9 cellular contexts compared by ENCODE assay signal in the genomic region with DNA sequence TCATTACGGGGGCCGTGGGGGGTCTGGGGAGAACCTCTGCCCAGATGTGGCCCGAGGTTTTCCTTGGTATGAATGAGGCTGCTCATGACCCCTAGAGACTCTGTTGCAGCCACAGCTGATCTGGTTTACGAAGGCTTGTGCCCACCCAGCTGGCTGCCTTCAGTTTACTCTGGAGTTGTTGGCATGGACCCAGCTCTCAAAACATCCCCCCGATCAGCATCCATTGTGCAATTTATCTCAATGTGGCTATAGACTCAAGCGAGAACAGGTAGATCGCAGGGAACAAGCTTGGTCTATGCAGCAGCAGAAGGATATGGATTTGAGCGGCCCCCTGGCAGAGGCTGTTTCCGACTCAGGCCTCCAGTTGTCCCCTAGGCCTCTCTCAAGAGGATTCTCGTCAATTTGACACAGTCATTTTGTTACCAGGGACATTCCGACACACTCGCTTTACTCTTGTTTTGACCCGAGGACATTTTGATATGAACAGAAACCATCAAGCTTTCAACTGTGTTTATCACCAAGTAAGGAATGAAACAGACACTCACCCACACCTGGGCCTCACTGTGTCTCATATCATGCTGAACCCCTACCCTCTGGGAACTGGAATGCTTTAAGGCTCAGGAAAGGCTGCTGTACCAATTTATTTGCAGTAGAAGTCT.
DNase-seq lines count a peak whose midpoint lies in the region; ATAC-seq, FAIRE-seq and TF ChIP-seq lines count a peak whose summit lies in the region.
"Had no signal": no experiment of that assay in that cellular context is flagged by ENCODE, and none has a peak within 500 bp of the region (broad histone marks: within the 10 kb centered on the region; RNA-seq: fewer than 3 reads in every experiment).

No MANE protein-coding gene starts in this region.

- H3K9me3 Mint-ChIP-seq in immature natural killer cell (peaks cover 0 to 2% (median 0%) of the 10 kb centered on the region in 6 donors), type B pancreatic cell (no peaks in the 10 kb centered on the region)

- H3K9me3 ChIP-seq in left lung: peaks cover 0 to 5% of the 10 kb centered on the region in 2 donors

- intact Hi-C loops in left lung (cut with DNase I): no loop called here

- H3K36me3 Mint-ChIP-seq in immature natural killer cell (peaks cover 0 to 4% (median 1%) of the 10 kb centered on the region in 3 donors), type B pancreatic cell (no peaks in the 10 kb centered on the region)

- peak; percentile 95 for FAIRE-seq in GM18507 (lab: Jason Lieb, UNC)

- no peaks in the 10 kb centered on the region for H3K36me3 ChIP-seq in left lung

- TF ChIP-seq CTCF in left lung (IDR thresholded peaks at IDR 0.05) (no peak), type B pancreatic cell (conservative IDR thresholded peaks at IDR 0.05) (no peak)

- no peaks in the 10 kb centered on the region for H3K27me3 ChIP-seq in left lung

- no peak overlapping the region for H3K27ac ChIP-seq in left lung

- ATAC-seq in GM19467 (IDR thresholded peaks at IDR 0.05; ENCODE audit: unreplicated experiment) (peak; percentile 46), HG03175 (IDR thresholded peaks at IDR 0.05; ENCODE audit: unreplicated experiment) (peak; percentile 59), left lung (no peak)

- no peak for DNase-seq in GM18507 (ENCODE audit: extremely low spot score, insufficient read length, low read depth)
- no peak for DNase-seq in immature natural killer cell
- no peak for DNase-seq in kidney tubule cell (ENCODE audit: low spot score)
- no peak for DNase-seq in left lung
- no peak for DNase-seq in type B pancreatic cell (ENCODE audit: extremely low spot score, unreplicated experiment)
- no peak for DNase-seq in NCI-H1105 (lab: John Stamatoyannopoulos, UW)
- DNase-seq: activated gamma-delta T cell had no signal

- H3K4me1 Mint-ChIP-seq in immature natural killer cell: peaks cover 93 to 96% of the 10 kb centered on the region in 2 donors
- H3K4me1 Mint-ChIP-seq in type B pancreatic cell (ENCODE audit: unreplicated experiment): peaks cover 8% of the 10 kb centered on the region

- H3K4me3 Mint-ChIP-seq in immature natural killer cell (peak overlapping the region; percentile 27 to 72 (median 50)), type B pancreatic cell (no peak overlapping the region)

- H3K27me3 Mint-ChIP-seq in immature natural killer cell (ENCODE audit: low read depth in 3 of 3): peaks cover 3 to 10% (median 10%) of the 10 kb centered on the region in 3 donors
- no peaks in the 10 kb centered on the region for H3K27me3 Mint-ChIP-seq in type B pancreatic cell

- no peak overlapping the region for H3K4me3 ChIP-seq in left lung

- peaks cover 6 to 14% of the 10 kb centered on the region in 2 donors for H3K4me1 ChIP-seq in left lung

- H3K27ac Mint-ChIP-seq in immature natural killer cell (peak overlapping the region; percentile 80 to 99 (median 96)), type B pancreatic cell (no peak overlapping the region)
